ENCODE assay signal across 20 cellular contexts in genomic region chr1:63683759-63684158, GRCh38.
"Had no signal": no experiment of that assay in that cellular context is flagged by ENCODE, and none has a peak within 500 bp of the region (broad histone marks: within the 10 kb centered on the region; RNA-seq: fewer than 3 reads in every experiment).

No MANE protein-coding gene starts in this region.

- H3K4me1 Mint-ChIP-seq: IgD-negative memory B cell had no signal

- H3K4me3 Mint-ChIP-seq: IgD-negative memory B cell had no signal

- H3K27me3 Mint-ChIP-seq: IgD-negative memory B cell had no signal

- H3K27ac ChIP-seq: HL-60, KMS-11, SJSA1, SK-N-MC had no signal

- H3K36me3 ChIP-seq: SJSA1 had no signal

- H3K27me3 ChIP-seq: SJSA1 had no signal

- H3K27ac Mint-ChIP-seq: IgD-negative memory B cell had no signal

- H3K9me3 ChIP-seq: SJSA1 had no signal

- DNase-seq: Kasumi-1, MM.1S, NCI-H1092 treated with DMSO at 0.1 percent for 48 hours, NCI-H1436, NCI-H187, NCI-H2081, NCI-H2107, NCI-H2227 treated with DMSO at 0.1 percent for 48 hours, NCI-H524, NCI-H526 treated with DMSO at 0.1 percent for 48 hours, NCI-H774, Right ventricle myocardium superior, RPMI8226, SIG-M5 had no signal

- H3K4me3 ChIP-seq: K562, SJSA1, SK-N-MC had no signal
